17 cellular contexts compared by ENCODE assay signal in genomic region chrX:41563881-41564280, GRCh38.
DNase-seq lines count a peak whose midpoint lies in the region; ATAC-seq, FAIRE-seq and TF ChIP-seq lines count a peak whose summit lies in the region.
"Had no signal": no experiment of that assay in that cellular context is flagged by ENCODE, and none has a peak within 500 bp of the region (broad histone marks: within the 10 kb centered on the region; RNA-seq: fewer than 3 reads in every experiment).

No MANE protein-coding gene starts in this region.

- H3K4me1 ChIP-seq in CD4-positive, alpha-beta memory T cell (ENCODE audit: insufficient read depth, low read length) = peaks cover 37% of the 10 kb centered on the region
- H3K4me1 ChIP-seq in HEK293 (ENCODE audit: control insufficient read depth, insufficient read depth, low read length) = no peaks in the 10 kb centered on the region
- peaks cover 17% of the 10 kb centered on the region for H3K4me1 ChIP-seq in astrocyte (ENCODE audit: insufficient read depth, low read length)
- no peaks in the 10 kb centered on the region; a peak in 1 of 4 replicates for H3K4me1 ChIP-seq in SK-N-SH (ENCODE audit: control insufficient read depth in 1 of 2, insufficient read depth in 2 of 2, low read depth in 1 of 2, low read length in 1 of 2)

- H3K27ac ChIP-seq in CD4-positive, alpha-beta memory T cell (ENCODE audit: low read depth, low read length) = no peak overlapping the region
- H3K27ac ChIP-seq in HEK293 (ENCODE audit: extremely low read depth, low read depth, low read length) (no peak overlapping the region), astrocyte (ENCODE audit: low read depth, low read length) (peak overlapping the region; percentile 38), substantia nigra (ENCODE audit: low read depth, low read length, poor library complexity, severe bottlenecking) (no peak overlapping the region), SK-N-SH (ENCODE audit: low read depth in 2 of 2, low read length in 1 of 2) (no peak overlapping the region)

- H3K79me2 ChIP-seq in astrocyte (ENCODE audit: insufficient read depth, low read length) (no peaks in the 10 kb centered on the region), SK-N-SH (ENCODE audit: insufficient read depth) (no peaks in the 10 kb centered on the region)

- no peaks in the 10 kb centered on the region for H3K27me3 ChIP-seq in CD4-positive, alpha-beta memory T cell (ENCODE audit: insufficient read depth, low read length)
- H3K27me3 ChIP-seq in astrocyte (ENCODE audit: insufficient read depth, low read length) = no peaks in the 10 kb centered on the region
- no peaks in the 10 kb centered on the region for H3K27me3 ChIP-seq in SK-N-SH (ENCODE audit: insufficient read depth)

- H3K4me3 Mint-ChIP-seq in CD4-positive, alpha-beta memory T cell = peak overlapping the region in 2 of 8 donors; percentile 6 to 11
- H3K4me3 Mint-ChIP-seq in astrocyte (ENCODE audit: unreplicated experiment) = no peak overlapping the region
- H3K4me3 Mint-ChIP-seq: CD14-positive monocyte had no signal

- H3K36me3 Mint-ChIP-seq in CD4-positive, alpha-beta memory T cell = peaks cover 10 to 31% of the 10 kb centered on the region in 2 donors
- H3K36me3 Mint-ChIP-seq in astrocyte (ENCODE audit: low read depth, unreplicated experiment) = peaks cover 3% of the 10 kb centered on the region

- no peak for TF ChIP-seq RAD21 in SK-N-SH (IDR thresholded peaks at IDR 0.05; ENCODE audit: low read length)

- no peak for TF ChIP-seq CTCF in HEK293 (tag by site-specific recombination; IDR thresholded peaks at IDR 0.05)
- TF ChIP-seq CTCF in astrocyte (IDR thresholded peaks at IDR 0.05; ENCODE audit: insufficient read depth, low read depth, low read length) = no peak
- no peak for TF ChIP-seq CTCF in SK-N-SH (IDR thresholded peaks at IDR 0.05)

- H3K9ac ChIP-seq in astrocyte (ENCODE audit: low read length) = peak overlapping the region; percentile 31
- H3K9ac ChIP-seq in SK-N-SH = no peak overlapping the region

- H2AFZ ChIP-seq in astrocyte (ENCODE audit: low read depth, low read length) (no peak overlapping the region), SK-N-SH (ENCODE audit: low read depth) (no peak overlapping the region)

- no peaks in the 10 kb centered on the region for H3F3A ChIP-seq in SK-N-SH (replicated peaks; ENCODE audit: insufficient read depth)

- POLR2A ChIA-PET in CD4-positive, alpha-beta memory T cell (lab: Charles Lee; ENCODE audit: partially characterized antibody) = interaction anchor here (1.4 kb wide), 1 partner anchor 17 kb away, joined by 5 read pairs; no protein-coding TSS in a partner anchor
- POLR2A ChIA-PET in HEK293 (lab: Yijun Ruan, JAX) (interaction anchor here (0.6 kb wide), 1 partner anchor 188 kb away, joined by 5 read pairs; no protein-coding TSS in a partner anchor), SK-N-SH (lab: Yijun Ruan, JAX) (no interaction called here)

- peaks cover 21 to 52% (median 38%) of the 10 kb centered on the region in 4 donors for H3K4me1 Mint-ChIP-seq in CD4-positive, alpha-beta memory T cell
- H3K4me1 Mint-ChIP-seq in astrocyte (ENCODE audit: low read depth, unreplicated experiment) = peaks cover 17% of the 10 kb centered on the region

- H3K27me3 Mint-ChIP-seq in CD4-positive, alpha-beta memory T cell = no peaks in the 10 kb centered on the region
- no peaks in the 10 kb centered on the region for H3K27me3 Mint-ChIP-seq in astrocyte (ENCODE audit: low read depth, unreplicated experiment)

- no peaks in the 10 kb centered on the region for H3K36me3 ChIP-seq in CD4-positive, alpha-beta memory T cell (ENCODE audit: insufficient read depth, low read length)
- H3K36me3 ChIP-seq in HEK293 (ENCODE audit: control insufficient read depth in 2 of 2, insufficient read depth in 1 of 2, low read length in 2 of 2) = no peaks in the 10 kb centered on the region; a peak in 1 of 3 replicates
- H3K36me3 ChIP-seq in astrocyte (ENCODE audit: insufficient read depth, low read length) = no peaks in the 10 kb centered on the region
- no peaks in the 10 kb centered on the region for H3K36me3 ChIP-seq in SK-N-SH (replicated peaks in 1 of 2; ENCODE audit: control insufficient read depth in 1 of 2, insufficient read depth in 2 of 2, low read length in 1 of 2)

- intact Hi-C loops in CD4-positive, alpha-beta memory T cell (cut with micrococcal nuclease) = no loop called here

- ATAC-seq in HG03520 (IDR thresholded peaks at IDR 0.05; ENCODE audit: unreplicated experiment) = no peak
- no peak for ATAC-seq in HG03175 (IDR thresholded peaks at IDR 0.05; ENCODE audit: unreplicated experiment)
- ATAC-seq: GM12878, Panc1 had no signal

- no peak for TF ChIP-seq EP300 in SK-N-SH (IDR thresholded peaks at IDR 0.05; ENCODE audit: borderline replicate concordance in 1 of 2, low read depth in 1 of 2, low read length in 1 of 2)

- H3K9me3 ChIP-seq in CD4-positive, alpha-beta memory T cell (ENCODE audit: control insufficient read depth in 1 of 2, low read length in 2 of 2) = no peaks in the 10 kb centered on the region
- H3K9me3 ChIP-seq in HEK293 (ENCODE audit: control insufficient read depth, insufficient read depth, low read depth, low read length) (no peaks in the 10 kb centered on the region), astrocyte (ENCODE audit: insufficient read depth, low read depth, low read length) (no peaks in the 10 kb centered on the region), SK-N-SH (no peaks in the 10 kb centered on the region)

- peak; percentile 96 for FAIRE-seq in astrocyte (lab: Jason Lieb, UNC)
- FAIRE-seq: GM12878, GM19239 had no signal

- no peaks in the 10 kb centered on the region for H3K9me2 ChIP-seq in SK-N-SH

- peak overlapping the region in 6 of 7 donors; percentile 6 to 67 (median 41) for H3K27ac Mint-ChIP-seq in CD4-positive, alpha-beta memory T cell
- no peak overlapping the region for H3K27ac Mint-ChIP-seq in astrocyte (ENCODE audit: unreplicated experiment)

- H3K4me2 ChIP-seq in astrocyte (ENCODE audit: low read length) = peak overlapping the region; percentile 25
- H3K4me2 ChIP-seq in SK-N-SH = no peak overlapping the region

- CTCF ChIA-PET in CD4-positive, alpha-beta memory T cell (lab: Charles Lee; ENCODE audit: partially characterized antibody) = no interaction called here
- CTCF ChIA-PET in HEK293 (lab: Yijun Ruan, JAX) = interaction anchor here (0.9 to 1.2 kb wide), 2 partner anchors 8 to 149 kb away, joined by 3 to 4 read pairs; no protein-coding TSS in a partner anchor
- CTCF ChIA-PET in SK-N-SH (lab: Yijun Ruan, JAX) = interaction anchor here (0.6 to 1.0 kb wide), 2 partner anchors 114 to 196 kb away, joined by 3 to 4 read pairs; no protein-coding TSS in a partner anchor

- peaks cover 0 to 5% (median 0%) of the 10 kb centered on the region in 8 donors for H3K9me3 Mint-ChIP-seq in CD4-positive, alpha-beta memory T cell
- H3K9me3 Mint-ChIP-seq in astrocyte (ENCODE audit: unreplicated experiment) = no peaks in the 10 kb centered on the region

- 25% methylated on average over 3 of the region's 3 CpGs for WGBS in SK-N-SH (ENCODE audit: low lambda C conversion rate)

- no peak overlapping the region for H3K4me3 ChIP-seq in CD4-positive, alpha-beta memory T cell (ENCODE audit: low read length in 2 of 2)
- H3K4me3 ChIP-seq in HEK293 (ENCODE audit: low read depth, low read length) = no peak overlapping the region
- H3K4me3 ChIP-seq in astrocyte (ENCODE audit: insufficient read depth, low read depth, low read length) = no peak overlapping the region
- H3K4me3 ChIP-seq in SK-N-SH (ENCODE audit: low read depth in 2 of 2, low read length in 1 of 2) = no peak overlapping the region
- H3K4me3 ChIP-seq: GM12878 had no signal

- H4K20me1 ChIP-seq in astrocyte (ENCODE audit: insufficient read depth, low read length) = no peaks in the 10 kb centered on the region
- no peaks in the 10 kb centered on the region for H4K20me1 ChIP-seq in SK-N-SH (ENCODE audit: insufficient read depth)

- DNase-seq in CD4-positive, alpha-beta memory T cell = no peak
- peak; percentile 48 for DNase-seq in astrocyte (ENCODE audit: low read depth)
- peak; percentile 47 for DNase-seq in iris pigment epithelial cell (ENCODE audit: low read depth)
- no peak for DNase-seq in substantia nigra (lab: John Stamatoyannopoulos, UW)
- DNase-seq in SK-N-SH = no peak
- DNase-seq: Calu3, KG1, NCI-H1092, NCI-H774, Right ventricle myocardium superior had no signal

TF ChIP-seq in HEK293, 187 proteins besides CTCF, POLR2A, EP300 and RAD21:
- TF ChIP-seq FEZF1 (tag by site-specific recombination; IDR thresholded peaks at IDR 0.05) = peak; percentile 35; the same call in 1 of the 2 replicates
- peak; percentile 60 for TF ChIP-seq PRDM6 (tag by site-specific recombination; IDR thresholded peaks at IDR 0.05)
- no peak for TF ChIP-seq ZBTB1 (tag by site-specific recombination; IDR thresholded peaks at IDR 0.05)

TF ChIP-seq in SK-N-SH, 30 proteins besides CTCF, POLR2A, EP300 and RAD21:
- TF ChIP-seq FOXM1 (IDR thresholded peaks at IDR 0.05; ENCODE audit: low read depth) = no peak
- no peak for TF ChIP-seq ELF1 (IDR thresholded peaks at IDR 0.05)
- no peak for TF ChIP-seq USF1 (IDR thresholded peaks at IDR 0.05; ENCODE audit: borderline replicate concordance, low read depth)
- TF ChIP-seq NRF1 (IDR thresholded peaks at IDR 0.05; ENCODE audit: low read depth, low read length) = no peak
- no peak for TF ChIP-seq FOSL2 (IDR thresholded peaks at IDR 0.05; ENCODE audit: borderline replicate concordance, low read depth)
- no peak for TF ChIP-seq FOXJ3 (CRISPR knock-in tag; IDR thresholded peaks at IDR 0.05)
- TF ChIP-seq MXI1 (IDR thresholded peaks at IDR 0.05; ENCODE audit: low read depth, low read length) = no peak

Comparison
In these comparisons a context has a peak if more than half of its experiments do, and no peak if none do; other contexts are left out.
1. DNase-seq: peak in astrocyte (single experiment) and iris pigment epithelial cell (single experiment); none in CD4-positive, alpha-beta memory T cell (0 of 5), substantia nigra (0 of 49) and SK-N-SH (single experiment).